Comparison of ENCODE assay signal across 11 cellular contexts in genomic region chr15:85414991-85415390, GRCh38. TPM values are rescaled to one million over a fixed set of nuclear protein-coding genes. Genes with fewer than 3 reads are reported as not detected.
DNase-seq lines count a peak whose midpoint lies in the region; FAIRE-seq and TF ChIP-seq lines count a peak whose summit lies in the region.
"Had no signal": no experiment of that assay in that cellular context is flagged by ENCODE, and none has a peak within 500 bp of the region (broad histone marks: within the 10 kb centered on the region; RNA-seq: fewer than 3 reads in every experiment).

No MANE protein-coding gene starts in this region.

- H3K9me2 ChIP-seq in Karpas-422 (replicated peaks; ENCODE audit: insufficient read depth, low read length) = no peaks in the 10 kb centered on the region

- peaks cover 46% of the 10 kb centered on the region for H3K4me1 Mint-ChIP-seq in T-helper 2 cell treated with Interferon-gamma antibody and Interleukin-4, amounts not matched to agents 5 μg/mL and 100 μg/mL, for 36 hours (ENCODE audit: low read depth)
- H3K4me1 Mint-ChIP-seq in chondrocyte (ENCODE audit: low read depth) = peaks cover 55% of the 10 kb centered on the region

- peak overlapping the region; percentile 48; the same call in 1 of the 2 replicates for H3K9ac ChIP-seq in Karpas-422 (ENCODE audit: low read length)

- no peak for TF ChIP-seq POLR2A in sigmoid colon (IDR thresholded peaks at IDR 0.05)

- H3K9me3 ChIP-seq in Karpas-422 (ENCODE audit: low read length) (no peaks in the 10 kb centered on the region), osteoblast (ENCODE audit: low read depth, low read length) (no peaks in the 10 kb centered on the region), sigmoid colon (no peaks in the 10 kb centered on the region)

- DNase-seq in T-helper 2 cell treated with Interferon-gamma antibody and Interleukin-4, amounts not matched to agents 5 μg/mL and 100 μg/mL, for 36 hours (ENCODE audit: low spot score) = no peak
- DNase-seq in T-helper 2 cell = no peak
- DNase-seq in Karpas-422 = no peak
- DNase-seq in chondrocyte (ENCODE audit: low spot score) = no peak
- no peak for DNase-seq in osteoblast (ENCODE audit: insufficient read length, low spot score, missing footprints)
- no peak for DNase-seq in frontal cortex (ENCODE audit: low spot score in 2 of 2)
- DNase-seq in sigmoid colon = no peak
- no peak for DNase-seq in NCI-H510A (lab: John Stamatoyannopoulos, UW)
- DNase-seq: 8988T, activated gamma-delta T cell treated with Interleukin-2 at 50 U/mL for 16 hours, head of caudate nucleus had no signal

- H4K20me1 ChIP-seq in Karpas-422 (ENCODE audit: insufficient read depth, low read depth, low read length) = no peaks in the 10 kb centered on the region
- peaks cover 9% of the 10 kb centered on the region for H4K20me1 ChIP-seq in osteoblast (ENCODE audit: insufficient read depth, low read length)

- H3K4me3 Mint-ChIP-seq in T-helper 2 cell treated with Interferon-gamma antibody and Interleukin-4, amounts not matched to agents 5 μg/mL and 100 μg/mL, for 36 hours = peak overlapping the region; percentile 48
- no peak overlapping the region for H3K4me3 Mint-ChIP-seq in chondrocyte (ENCODE audit: unreplicated experiment)

- TF ChIP-seq CTCF in chondrocyte (IDR thresholded peaks at IDR 0.05) (no peak), osteoblast (IDR thresholded peaks at IDR 0.05; ENCODE audit: extremely low read depth, low read depth, low read length) (no peak), sigmoid colon (IDR thresholded peaks at IDR 0.05) (no peak)

- H3K4me3 ChIP-seq in Karpas-422 (ENCODE audit: low read length) (no peak overlapping the region), osteoblast (ENCODE audit: insufficient read depth, low read length) (no peak overlapping the region), sigmoid colon (no peak overlapping the region)

- H3K4me2 ChIP-seq in Karpas-422 (ENCODE audit: low read depth, low read length, poor library complexity, severe bottlenecking) = peak overlapping the region; percentile 78
- no peak overlapping the region for H3K4me2 ChIP-seq in osteoblast (ENCODE audit: insufficient read depth, low read length)

- TF ChIP-seq EP300 in sigmoid colon (IDR thresholded peaks at IDR 0.05) = no peak

- no peaks in the 10 kb centered on the region for H3K27me3 ChIP-seq in Karpas-422 (ENCODE audit: low read length)
- no peaks in the 10 kb centered on the region for H3K27me3 ChIP-seq in osteoblast (ENCODE audit: insufficient read depth, low read length)
- no peaks in the 10 kb centered on the region for H3K27me3 ChIP-seq in sigmoid colon

- H3K27ac Mint-ChIP-seq in T-helper 2 cell treated with Interferon-gamma antibody and Interleukin-4, amounts not matched to agents 5 μg/mL and 100 μg/mL, for 36 hours = no peak overlapping the region
- peak overlapping the region; percentile 15 for H3K27ac Mint-ChIP-seq in chondrocyte (ENCODE audit: unreplicated experiment)

- H3K4me1 ChIP-seq in Karpas-422 (ENCODE audit: low read length) (peaks cover 91% of the 10 kb centered on the region), osteoblast (ENCODE audit: insufficient read depth, low read length) (peaks cover 31% of the 10 kb centered on the region), sigmoid colon (peaks cover 0 to 43% (median 24%) of the 10 kb centered on the region in 4 donors)

- no peak overlapping the region for H2AFZ ChIP-seq in Karpas-422 (ENCODE audit: low read length)
- no peak overlapping the region for H2AFZ ChIP-seq in osteoblast (ENCODE audit: low read length)

- H3K36me3 ChIP-seq in Karpas-422 (ENCODE audit: insufficient read depth, low read length) (no peaks in the 10 kb centered on the region), osteoblast (ENCODE audit: insufficient read depth, low read length) (no peaks in the 10 kb centered on the region), sigmoid colon (no peaks in the 10 kb centered on the region)

- H3K79me2 ChIP-seq in Karpas-422 (ENCODE audit: low read length) (peaks cover 95% of the 10 kb centered on the region), osteoblast (ENCODE audit: insufficient read depth, low read length) (peaks cover 85% of the 10 kb centered on the region)

- H3K27me3 Mint-ChIP-seq in T-helper 2 cell treated with Interferon-gamma antibody and Interleukin-4, amounts not matched to agents 5 μg/mL and 100 μg/mL, for 36 hours (ENCODE audit: low read depth) = no peaks in the 10 kb centered on the region
- H3K27me3 Mint-ChIP-seq in chondrocyte (ENCODE audit: low read depth) = no peaks in the 10 kb centered on the region

- H3K27ac ChIP-seq in Karpas-422 (ENCODE audit: low read length) (peak overlapping the region; percentile 90), osteoblast (ENCODE audit: low read depth, low read length) (peak overlapping the region; percentile 74), sigmoid colon (peak overlapping the region in 1 of 4 donors; percentile 65)

- peaks cover 13% of the 10 kb centered on the region for H3K36me3 Mint-ChIP-seq in T-helper 2 cell treated with Interferon-gamma antibody and Interleukin-4, amounts not matched to agents 5 μg/mL and 100 μg/mL, for 36 hours (ENCODE audit: low read depth)
- no peaks in the 10 kb centered on the region for H3K36me3 Mint-ChIP-seq in chondrocyte (ENCODE audit: low read depth)

- 98 to 99% methylated on average over 10 of the region's 10 CpGs for WGBS in sigmoid colon, 2 donors

- intact Hi-C loops in sigmoid colon (cut with DNase I) = no loop called here

- no peak for FAIRE-seq in frontal cortex (lab: Jason Lieb, UNC)

- no peaks in the 10 kb centered on the region for H3K9me3 Mint-ChIP-seq in T-helper 2 cell treated with Interferon-gamma antibody and Interleukin-4, amounts not matched to agents 5 μg/mL and 100 μg/mL, for 36 hours
- H3K9me3 Mint-ChIP-seq in chondrocyte (ENCODE audit: low read depth) = no peaks in the 10 kb centered on the region

RNA-seq across cellular contexts. Expression of gene AKAP13, which starts 34.6 kb away (rescaled TPM):
- 156 and 166 TPM in 2 replicates for total RNA-seq in Karpas-422 (2014; rRNA removed; shearing (Covaris generic); ENCODE audit: low replicate concordance)
- total RNA-seq in chondrocyte (80.6 to 134 TPM (median 81.3 TPM) in 3 replicates), osteoblast (77.1 and 80.7 TPM in 2 replicates), frontal cortex (67.3 TPM), sigmoid colon (100 to 1,000 TPM in 3 of 4 donors, 10 to 100 TPM in 1; 98.5 to 142 (median 126) TPM)
- polyA plus RNA-seq in sigmoid colon = 10 to 100 TPM; 21.6 to 73.7 (median 43.0) TPM
